3 cellular contexts compared by ENCODE assay signal in the genomic region with DNA sequence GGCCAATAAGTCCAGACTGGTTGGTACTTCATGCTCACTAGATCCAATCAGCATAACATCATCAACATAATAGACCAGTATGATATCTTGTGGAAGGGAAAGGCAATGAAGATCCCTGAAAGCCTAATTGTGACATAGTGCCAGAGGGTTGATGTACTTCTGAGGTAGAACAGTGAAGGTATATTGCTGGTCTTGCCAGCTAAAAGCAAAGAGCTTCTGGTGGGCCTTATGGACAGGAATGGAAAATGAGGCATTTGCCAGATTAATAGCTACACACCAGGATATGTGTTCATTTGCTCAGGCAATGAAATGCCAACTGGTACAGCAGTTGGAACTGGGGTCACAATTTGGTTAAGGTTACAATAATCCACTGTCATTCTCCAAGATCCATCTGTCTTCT.
"Had no signal": no experiment of that assay in that cellular context is flagged by ENCODE, and none has a peak within 500 bp of the region (broad histone marks: within the 10 kb centered on the region; RNA-seq: fewer than 3 reads in every experiment).

No MANE protein-coding gene starts in this region.

- DNase-seq: GDM1, GF-D8 had no signal

- H3K4me3 ChIP-seq: GM12878 had no signal
